In genomic region chr11:73467505-73467904, GRCh38 we compare ENCODE assay signal across 17 cellular contexts.
A peak's percentile ranks its signal among the peaks of the same experiment; 100 is the strongest.
DNase-seq lines count a peak whose midpoint lies in the region; ATAC-seq and TF ChIP-seq lines count a peak whose summit lies in the region.
"Had no signal": no experiment of that assay in that cellular context is flagged by ENCODE, and none has a peak within 500 bp of the region (broad histone marks: within the 10 kb centered on the region; RNA-seq: fewer than 3 reads in every experiment).

No MANE protein-coding gene starts in this region.

- H3K27me3 ChIP-seq in BLaER1, result no peaks in the 10 kb centered on the region
- no peaks in the 10 kb centered on the region for H3K27me3 ChIP-seq in WERI-Rb-1 (ENCODE audit: insufficient read depth, low read depth, severe bottlenecking)
- H3K27me3 ChIP-seq in smooth muscle cell (ENCODE audit: low read depth), result no peaks in the 10 kb centered on the region
- H3K27me3 ChIP-seq in endodermal cell (ENCODE audit: control insufficient read depth, insufficient read depth, low read length, poor library complexity, severe bottlenecking), result no peaks in the 10 kb centered on the region
- H3K27me3 ChIP-seq: SJSA1 had no signal

- peak; percentile 28 for ATAC-seq in left lobe of liver
- ATAC-seq in natural killer cell, result no peak
- ATAC-seq: HCT116 had no signal

- H3K36me3 Mint-ChIP-seq in natural killer cell, result no peaks in the 10 kb centered on the region
- H3K36me3 Mint-ChIP-seq in endodermal cell (ENCODE audit: low read depth), result peaks cover 2% of the 10 kb centered on the region

- H3K4me1 ChIP-seq in BLaER1 (peaks cover 48% of the 10 kb centered on the region), smooth muscle cell (ENCODE audit: low read depth) (peaks cover 24% of the 10 kb centered on the region), endodermal cell (ENCODE audit: control insufficient read depth, insufficient read depth, low read length) (no peaks in the 10 kb centered on the region)
- H3K4me1 ChIP-seq: SJSA1 had no signal

- 81% methylated on average over 2 of the region's 2 CpGs for WGBS in smooth muscle cell (ENCODE audit: low lambda C conversion rate)
- WGBS in endodermal cell (ENCODE audit: insufficient coverage in 1 of 2, insufficient read length in 1 of 2), 2 experiments, result 78 to 100% methylated on average over 1 to 2 of the region's 2 CpGs

- H3K27ac Mint-ChIP-seq in natural killer cell, result no peak overlapping the region
- H3K27ac Mint-ChIP-seq in endodermal cell, result no peak overlapping the region
- H3K27ac Mint-ChIP-seq: CD4-positive, alpha-beta memory T cell had no signal

- 0 out of 2 replicates have a peak, but pooled peaks cover 4% of the 10 kb centered on the region for H3K36me3 ChIP-seq in BLaER1
- H3K36me3 ChIP-seq in WERI-Rb-1, result peaks cover 16% of the 10 kb centered on the region
- H3K36me3 ChIP-seq in smooth muscle cell (ENCODE audit: low read depth), result no peaks in the 10 kb centered on the region
- H3K36me3 ChIP-seq in endodermal cell (ENCODE audit: control insufficient read depth, insufficient read depth, low read length), result no peaks in the 10 kb centered on the region
- H3K36me3 ChIP-seq: SJSA1 had no signal

- H3K4me1 Mint-ChIP-seq in natural killer cell, result peaks cover 0 to 9% of the 10 kb centered on the region in 2 donors
- peaks cover 2% of the 10 kb centered on the region for H3K4me1 Mint-ChIP-seq in endodermal cell

- H3K9me3 Mint-ChIP-seq in natural killer cell (no peaks in the 10 kb centered on the region), endodermal cell (no peaks in the 10 kb centered on the region)

- DNase-seq in WERI-Rb-1 (no peak), left lobe of liver (ENCODE audit: low spot score) (no peak), smooth muscle cell (lab: John Stamatoyannopoulos, UW; ENCODE audit: unreplicated experiment) (no peak), Kasumi-1 (lab: John Stamatoyannopoulos, UW) (no peak), natural killer cell (no peak), endodermal cell (no peak)
- DNase-seq: Calu3; CD4-positive, alpha-beta memory T cell; GM23248; NCI-H187; NCI-H345; NCI-H526 treated with DMSO at 0.1 percent for 48 hours had no signal

- intact Hi-C loops in natural killer cell (cut with micrococcal nuclease), result no loop called here

- H4K20me1 ChIP-seq in BLaER1, result no peaks in the 10 kb centered on the region
- peaks cover 39% of the 10 kb centered on the region for H4K20me1 ChIP-seq in smooth muscle cell (ENCODE audit: low read depth)

- H3K9me3 ChIP-seq in BLaER1 (no peaks in the 10 kb centered on the region), WERI-Rb-1 (ENCODE audit: severe bottlenecking) (no peaks in the 10 kb centered on the region), smooth muscle cell (replicated peaks; ENCODE audit: low read depth) (no peaks in the 10 kb centered on the region), endodermal cell (ENCODE audit: control insufficient read depth, low read length) (no peaks in the 10 kb centered on the region)
- H3K9me3 ChIP-seq: SJSA1 had no signal

- H3K4me2 ChIP-seq in BLaER1 (peak overlapping the region; percentile 77), smooth muscle cell (no peak overlapping the region)

- H2AFZ ChIP-seq in smooth muscle cell (ENCODE audit: low read depth), result no peak overlapping the region
- H2AFZ ChIP-seq: GM23248 had no signal

- H3K4me3 ChIP-seq in BLaER1 (no peak overlapping the region), WERI-Rb-1 (ENCODE audit: low read depth, low read length) (no peak overlapping the region), smooth muscle cell (no peak overlapping the region), endodermal cell (ENCODE audit: low read length) (no peak overlapping the region)
- H3K4me3 ChIP-seq: GM23248, SJSA1 had no signal

- no peak overlapping the region for H3K4me3 Mint-ChIP-seq in natural killer cell
- H3K4me3 Mint-ChIP-seq in endodermal cell, result no peak overlapping the region
- H3K4me3 Mint-ChIP-seq: CD4-positive, alpha-beta memory T cell had no signal

- H3F3A ChIP-seq in smooth muscle cell (ENCODE audit: low read depth), result peaks cover 11% of the 10 kb centered on the region

- H3K27ac ChIP-seq in BLaER1 (no peak overlapping the region), WERI-Rb-1 (peak overlapping the region; percentile 68; the same call in 1 of the 2 replicates), smooth muscle cell (ENCODE audit: low read depth) (peak overlapping the region; percentile 85), endodermal cell (ENCODE audit: low read depth, low read length) (no peak overlapping the region)
- H3K27ac ChIP-seq: GM23248, HL-60, RWPE1, SJSA1 had no signal

- H3K27me3 Mint-ChIP-seq in natural killer cell (ENCODE audit: low read depth in 2 of 2), result no peaks in the 10 kb centered on the region
- H3K27me3 Mint-ChIP-seq in endodermal cell (ENCODE audit: insufficient read depth), result no peaks in the 10 kb centered on the region
- H3K27me3 Mint-ChIP-seq: CD4-positive, alpha-beta memory T cell had no signal

- TF ChIP-seq CTCF in WERI-Rb-1 (IDR thresholded peaks at IDR 0.05; ENCODE audit: low read depth, low read length) (no peak), smooth muscle cell (IDR thresholded peaks at IDR 0.05; ENCODE audit: borderline replicate concordance, insufficient read depth, poor library complexity, severe bottlenecking) (no peak), natural killer cell (IDR thresholded peaks at IDR 0.05) (no peak), endodermal cell (conservative IDR thresholded peaks at IDR 0.05) (no peak)

- H3K9ac ChIP-seq in BLaER1, result no peak overlapping the region
- H3K9ac ChIP-seq in smooth muscle cell (ENCODE audit: low read depth), result no peak overlapping the region
- no peak overlapping the region for H3K9ac ChIP-seq in endodermal cell (ENCODE audit: extremely low read depth, low read length, poor library complexity, severe bottlenecking)
- H3K9ac ChIP-seq: GM23248 had no signal

- peaks cover 7% of the 10 kb centered on the region for H3K79me2 ChIP-seq in smooth muscle cell (ENCODE audit: low read depth)

Comparison
In these comparisons a context has a peak if more than half of its experiments do, and no peak if none do; other contexts are left out.
1. H3K27ac ChIP-seq: peak in WERI-Rb-1 (single experiment) and smooth muscle cell (single experiment); none in BLaER1 (single experiment) and endodermal cell (single experiment).